ENCODE assay signal across 8 cellular contexts in genomic region chr15:96416934-96417759, GRCh38.
DNase-seq lines count a peak whose midpoint lies in the region; TF ChIP-seq lines count a peak whose summit lies in the region.

No MANE protein-coding gene starts in this region.

- H3K9ac ChIP-seq in rectal smooth muscle tissue (ENCODE audit: low read length): no peak overlapping the region

- no peaks in the 10 kb centered on the region for H3K9me2 ChIP-seq in hepatocyte (replicated peaks; ENCODE audit: insufficient read depth)

- peak overlapping the region; percentile 82 for H3K4me2 ChIP-seq in hepatocyte

- H3K36me3 ChIP-seq in hepatocyte (replicated peaks; ENCODE audit: insufficient read depth, low read depth): no peaks in the 10 kb centered on the region
- no peaks in the 10 kb centered on the region for H3K36me3 ChIP-seq in rectal smooth muscle tissue (ENCODE audit: control insufficient read depth, insufficient read depth, low read length)

- H3K27me3 ChIP-seq in hepatocyte: peaks cover 99% of the 10 kb centered on the region
- peaks cover 29% of the 10 kb centered on the region for H3K27me3 ChIP-seq in rectal smooth muscle tissue (ENCODE audit: control insufficient read depth, insufficient read depth, low read length)

- no peaks in the 10 kb centered on the region for H3K9me3 ChIP-seq in hepatocyte (ENCODE audit: low read depth)

- TF ChIP-seq CTCF in WI38 (IDR thresholded peaks at IDR 0.05; ENCODE audit: low read depth, low read length) (no peak), hepatocyte (IDR thresholded peaks at IDR 0.05; ENCODE audit: poor library complexity) (no peak)

- peak; percentile 30 for DNase-seq in GM03348 (ENCODE audit: low spot score)
- no peak for DNase-seq in hepatocyte (ENCODE audit: low spot score)
- DNase-seq in MV-4-11 (lab: John Stamatoyannopoulos, UW): no peak
- DNase-seq in SKM-1 treated with dmso at 0.1 percent for 144 hours (lab: John Stamatoyannopoulos, UW; ENCODE audit: unreplicated experiment): no peak
- DNase-seq in NCI-H526 treated with DMSO at 0.1 percent for 48 hours (lab: John Stamatoyannopoulos, UW): no peak
- DNase-seq in germinal center (ENCODE audit: low spot score): no peak

- H3K79me2 ChIP-seq in hepatocyte: no peaks in the 10 kb centered on the region

- no peak overlapping the region for H3K27ac ChIP-seq in hepatocyte
- H3K27ac ChIP-seq in rectal smooth muscle tissue (ENCODE audit: low read depth, low read length): no peak overlapping the region

- peak overlapping the region; percentile 56 for H2AFZ ChIP-seq in hepatocyte

- WGBS in hepatocyte (ENCODE audit: low lambda C conversion rate, missing lambda C conversion rate): 1% methylated on average over 50 of the region's 51 CpGs

- H3K4me3 ChIP-seq in WI38 (ENCODE audit: low read depth, low read length) (peak overlapping the region; percentile 29), hepatocyte (peak overlapping the region; percentile 20), rectal smooth muscle tissue (ENCODE audit: low read length) (peak overlapping the region; percentile 24)

- no peaks in the 10 kb centered on the region for H4K20me1 ChIP-seq in hepatocyte (ENCODE audit: insufficient read depth, poor library complexity, severe bottlenecking)

- H3K4me1 ChIP-seq in hepatocyte (ENCODE audit: insufficient read depth) (peaks cover 13% of the 10 kb centered on the region), rectal smooth muscle tissue (ENCODE audit: control insufficient read depth, insufficient read depth, low read length) (no peaks in the 10 kb centered on the region)
